ENCODE assay signal across 8 cellular contexts in genomic region chr19:40055832-40056504, GRCh38. TPM values are rescaled to one million over a fixed set of nuclear protein-coding genes. Genes with fewer than 3 reads are reported as not detected.
DNase-seq lines count a peak whose midpoint lies in the region; ATAC-seq lines count a peak whose summit lies in the region.

Gene ZNF780B (minus strand): TSS chr19:40056231. CDS start chr19:40050332, 5,899 bp downstream.

- ATAC-seq in GM18909 (IDR thresholded peaks at IDR 0.05; ENCODE audit: poor library complexity, unreplicated experiment) (peak; percentile 79), HG03520 (IDR thresholded peaks at IDR 0.05; ENCODE audit: unreplicated experiment) (peak; percentile 61), memory B cell (ENCODE audit: low read depth) (peak; percentile 83)
- ATAC-seq in activated CD8-positive, alpha-beta T cell treated with anti-CD3 and anti-CD28 coated beads, Interleukin-2, amount 10 ng/mL, durations not matched to agents 7 days and 5 days, result peak; percentile 95
- peak; percentile 88 for ATAC-seq in effector memory CD8-positive, alpha-beta T cell (replicated peaks)

- peak within 1 kb of the TSS; percentile 99 for H3K27ac Mint-ChIP-seq in activated CD8-positive, alpha-beta T cell treated with anti-CD3 and anti-CD28 coated beads, Interleukin-2, amount 10 ng/mL, durations not matched to agents 7 days and 5 days
- peak within 1 kb of the TSS; percentile 94 to 98 for H3K27ac Mint-ChIP-seq in effector memory CD8-positive, alpha-beta T cell
- H3K27ac Mint-ChIP-seq in memory B cell, result peak within 1 kb of the TSS; percentile 95

- peak within 1 kb of the TSS; percentile 98 for H3K4me3 Mint-ChIP-seq in activated CD8-positive, alpha-beta T cell treated with anti-CD3 and anti-CD28 coated beads, Interleukin-2, amount 10 ng/mL, durations not matched to agents 7 days and 5 days
- H3K4me3 Mint-ChIP-seq in effector memory CD8-positive, alpha-beta T cell, result peak within 1 kb of the TSS; percentile 96 to 99
- peak within 1 kb of the TSS; percentile 98 for H3K4me3 Mint-ChIP-seq in memory B cell

- DNase-seq in AG08396 (ENCODE audit: low spot score) (peak; percentile 59), NCI-H82 treated with DMSO at 0.1 percent for 48 hours (lab: John Stamatoyannopoulos, UW; ENCODE audit: unreplicated experiment) (peak; percentile 73), memory B cell (ENCODE audit: low spot score in 2 of 2) (peak; percentile 45 to 57)
- DNase-seq in activated CD8-positive, alpha-beta T cell treated with anti-CD3 and anti-CD28 coated beads, Interleukin-2, amount 10 ng/mL, durations not matched to agents 7 days and 5 days, result peak; percentile 85
- peak; percentile 37 to 57 (median 38) for DNase-seq in effector memory CD8-positive, alpha-beta T cell
- peak; percentile 48 for DNase-seq in stimulated activated CD8-positive, alpha-beta memory T cell treated with anti-CD3 and anti-CD28 coated beads, Interleukin-12 subunit alpha, Interleukin-12 subunit beta, amount 100 ng/mL, for 1 hour (ENCODE audit: low read depth)

- H3K4me1 Mint-ChIP-seq in activated CD8-positive, alpha-beta T cell treated with anti-CD3 and anti-CD28 coated beads, Interleukin-2, amount 10 ng/mL, durations not matched to agents 7 days and 5 days (ENCODE audit: low read depth), result peaks cover 38% of the 10 kb centered on the region
- peaks cover 37 to 51% of the 10 kb centered on the region in 2 donors for H3K4me1 Mint-ChIP-seq in effector memory CD8-positive, alpha-beta T cell (ENCODE audit: low read depth in 2 of 2)
- peaks cover 35% of the 10 kb centered on the region for H3K4me1 Mint-ChIP-seq in memory B cell

- peaks cover 36% of the 10 kb centered on the region for H3K36me3 Mint-ChIP-seq in activated CD8-positive, alpha-beta T cell treated with anti-CD3 and anti-CD28 coated beads, Interleukin-2, amount 10 ng/mL, durations not matched to agents 7 days and 5 days (ENCODE audit: low read depth)
- H3K36me3 Mint-ChIP-seq in effector memory CD8-positive, alpha-beta T cell (ENCODE audit: insufficient read depth), result no peaks in the 10 kb centered on the region
- H3K36me3 Mint-ChIP-seq in memory B cell, result peaks cover 29% of the 10 kb centered on the region

- CTCF ChIA-PET in activated CD8-positive, alpha-beta T cell treated with anti-CD3 and anti-CD28 coated beads, Interleukin-2, amount 10 ng/mL, durations not matched to agents 7 days and 5 days (lab: Charles Lee), result interaction anchor here (1.0 to 1.8 kb wide), 3 partner anchors 10 to 86 kb away, joined by 3 to 9 read pairs (median 3); partner anchors contain the start of gene PSMC4

- peaks cover 19% of the 10 kb centered on the region for H3K9me3 Mint-ChIP-seq in activated CD8-positive, alpha-beta T cell treated with anti-CD3 and anti-CD28 coated beads, Interleukin-2, amount 10 ng/mL, durations not matched to agents 7 days and 5 days (ENCODE audit: insufficient read depth)
- H3K9me3 Mint-ChIP-seq in effector memory CD8-positive, alpha-beta T cell, result peaks cover 5 to 17% of the 10 kb centered on the region in 2 donors
- peaks cover 22% of the 10 kb centered on the region for H3K9me3 Mint-ChIP-seq in memory B cell

- peaks cover 5% of the 10 kb centered on the region for H3K27me3 Mint-ChIP-seq in activated CD8-positive, alpha-beta T cell treated with anti-CD3 and anti-CD28 coated beads, Interleukin-2, amount 10 ng/mL, durations not matched to agents 7 days and 5 days (ENCODE audit: low read depth)
- H3K27me3 Mint-ChIP-seq in effector memory CD8-positive, alpha-beta T cell, result peaks cover 0 to 14% of the 10 kb centered on the region in 2 donors
- H3K27me3 Mint-ChIP-seq in memory B cell, result no peaks in the 10 kb centered on the region

- POLR2A ChIA-PET in activated CD8-positive, alpha-beta T cell treated with anti-CD3 and anti-CD28 coated beads, Interleukin-2, amount 10 ng/mL, durations not matched to agents 7 days and 5 days (lab: Charles Lee), result interaction anchor here (0.6 to 1.6 kb wide), 2 partner anchors 35 to 127 kb away, joined by 4 to 12 read pairs; partner anchors contain the start of gene ZNF780A

RNA-seq across cellular contexts. Expression of gene ZNF780B, which starts in this region (rescaled TPM):
- 10 to 100 TPM; 27.4 to 30.3 TPM for total RNA-seq in activated CD8-positive, alpha-beta T cell treated with anti-CD3 and anti-CD28 coated beads, Interleukin-2, amount 10 ng/mL, durations not matched to agents 7 days and 5 days

Comparison
In these comparisons a context has a peak if more than half of its experiments do, and no peak if none do; other contexts are left out.
1. Peak in every context shown above with its lines: DNase-seq and ATAC-seq.